16 cellular contexts compared by ENCODE assay signal in the genomic region with DNA sequence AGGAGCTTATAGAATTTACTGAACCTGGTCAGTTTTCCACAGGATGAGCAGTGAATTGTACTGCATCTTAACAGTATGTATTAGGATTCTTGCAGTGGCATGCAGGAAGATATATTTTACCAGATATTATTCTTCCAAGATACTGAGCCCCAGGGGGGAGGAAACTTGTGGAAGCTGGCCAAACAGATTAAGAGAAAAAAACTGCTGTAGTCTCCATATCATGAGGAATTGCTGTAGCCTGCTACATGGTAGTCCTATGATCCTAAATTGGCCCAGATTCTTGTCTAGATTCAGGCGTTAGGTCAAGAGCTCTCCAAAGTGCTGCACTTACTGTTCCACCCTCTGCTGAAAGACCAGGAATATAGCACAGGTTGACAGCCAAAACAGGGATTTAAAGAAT.
DNase-seq lines count a peak whose midpoint lies in the region; TF ChIP-seq lines count a peak whose summit lies in the region.
"Had no signal": no experiment of that assay in that cellular context is flagged by ENCODE, and none has a peak within 500 bp of the region (broad histone marks: within the 10 kb centered on the region; RNA-seq: fewer than 3 reads in every experiment).

No MANE protein-coding gene starts in this region.

- no peak for TF ChIP-seq POLR2A in esophagus muscularis mucosa (IDR thresholded peaks at IDR 0.05; ENCODE audit: low read depth)

- H3K27me3 ChIP-seq in esophagus muscularis mucosa = no peaks in the 10 kb centered on the region

- peaks cover 0 to 8% (median 0%) of the 10 kb centered on the region in 4 donors for H3K9me3 ChIP-seq in esophagus muscularis mucosa
- H3K9me3 ChIP-seq: HAP-1 had no signal

- no peaks in the 10 kb centered on the region for H3K27me3 Mint-ChIP-seq in mesothelial cell of epicardium (ENCODE audit: low read depth)
- H3K27me3 Mint-ChIP-seq: CD4-positive, alpha-beta memory T cell had no signal

- H3K4me1 Mint-ChIP-seq in mesothelial cell of epicardium = peaks cover 10% of the 10 kb centered on the region
- H3K4me1 Mint-ChIP-seq: CD4-positive, alpha-beta memory T cell had no signal

- TF ChIP-seq CTCF in astrocyte of the spinal cord (IDR thresholded peaks at IDR 0.05; ENCODE audit: low read depth, low read length) (no peak), esophagus muscularis mucosa (IDR thresholded peaks at IDR 0.05) (no peak), retinal pigment epithelial cell (conservative IDR thresholded peaks at IDR 0.05; ENCODE audit: low read depth, low read length) (no peak), mesothelial cell of epicardium (IDR thresholded peaks at IDR 0.05; ENCODE audit: unreplicated experiment) (no peak)

- 31% methylated on average over 1 of the region's 1 CpG for WGBS in esophagus muscularis mucosa

- no peak overlapping the region for H3K27ac Mint-ChIP-seq in mesothelial cell of epicardium
- H3K27ac Mint-ChIP-seq: CD4-positive, alpha-beta memory T cell; HFFc6 had no signal

- peaks cover 10% of the 10 kb centered on the region for H3K9me3 Mint-ChIP-seq in mesothelial cell of epicardium
- H3K9me3 Mint-ChIP-seq: HFFc6 had no signal

- no peak overlapping the region for H3K4me3 Mint-ChIP-seq in mesothelial cell of epicardium
- H3K4me3 Mint-ChIP-seq: CD4-positive, alpha-beta memory T cell; HFFc6 had no signal

- no peaks in the 10 kb centered on the region for H3K36me3 Mint-ChIP-seq in mesothelial cell of epicardium
- H3K36me3 Mint-ChIP-seq: CD4-positive, alpha-beta memory T cell had no signal

- peak; percentile 9 for DNase-seq in astrocyte of the spinal cord (ENCODE audit: low read depth, low spot score)
- peak; percentile 17 for DNase-seq in esophagus muscularis mucosa (ENCODE audit: extremely low spot score)
- DNase-seq in retinal pigment epithelial cell (ENCODE audit: low read depth) = peak; percentile 32
- DNase-seq in iPS-NIHi7 (ENCODE audit: extremely low spot score) = no peak
- no peak for DNase-seq in medulla oblongata (ENCODE audit: extremely low spot score)
- no peak for DNase-seq in mesothelial cell of epicardium (ENCODE audit: low spot score in 2 of 2, unreplicated experiment in 2 of 2)
- DNase-seq: C1 segment of cervical spinal cord; Calu3; CD4-positive, alpha-beta memory T cell; COR-L47; DMS53; DMS79 treated with DMSO at 0.1 percent for 48 hours; GF-D8; GOT3; HFFc6 had no signal

- H3K4me1 ChIP-seq in esophagus muscularis mucosa = no peaks in the 10 kb centered on the region
- H3K4me1 ChIP-seq: HAP-1 had no signal

- in situ Hi-C loops in astrocyte of the spinal cord (cut with HindIII; ENCODE audit: low sequenced_read_pairs) = no loop called here

- H3K36me3 ChIP-seq in esophagus muscularis mucosa = no peaks in the 10 kb centered on the region
- H3K36me3 ChIP-seq: HAP-1 had no signal

- H3K27ac ChIP-seq in esophagus muscularis mucosa (replicated peaks in 1 of 4) = no peak overlapping the region

- no peak overlapping the region for H3K4me3 ChIP-seq in astrocyte of the spinal cord (ENCODE audit: low read depth, low read length)
- no peak overlapping the region for H3K4me3 ChIP-seq in esophagus muscularis mucosa
- no peak overlapping the region for H3K4me3 ChIP-seq in retinal pigment epithelial cell (ENCODE audit: low read length)
- H3K4me3 ChIP-seq: HAP-1 had no signal

- no peak for TF ChIP-seq EP300 in esophagus muscularis mucosa (IDR thresholded peaks at IDR 0.05)

- intact Hi-C loops in esophagus muscularis mucosa (cut with DNase I) = no loop called here

Comparison
In these comparisons a context has a peak if more than half of its experiments do, and no peak if none do; other contexts are left out.
1. DNase-seq: peak in astrocyte of the spinal cord (single experiment), esophagus muscularis mucosa (single experiment) and retinal pigment epithelial cell (single experiment); none in iPS-NIHi7 (single experiment), medulla oblongata (single experiment) and mesothelial cell of epicardium (0 of 2).